Comparison of ENCODE assay signal across 2 cellular contexts in genomic region chr5:178149199-178149932, GRCh38.
A peak's percentile ranks its signal among the peaks of the same experiment; 100 is the strongest.
TF ChIP-seq lines count a peak whose summit lies in the region.

No MANE protein-coding gene starts in this region.

TF ChIP-seq in IMR-90, 13 proteins besides CTCF, POLR2A, EP300 and RAD21:
- no peak for TF ChIP-seq MAFK (IDR thresholded peaks at IDR 0.05; ENCODE audit: low read depth, low read length)
- TF ChIP-seq MAZ (IDR thresholded peaks at IDR 0.05; ENCODE audit: borderline replicate concordance, low read depth, low read length), result no peak
- TF ChIP-seq, protein P1, sequence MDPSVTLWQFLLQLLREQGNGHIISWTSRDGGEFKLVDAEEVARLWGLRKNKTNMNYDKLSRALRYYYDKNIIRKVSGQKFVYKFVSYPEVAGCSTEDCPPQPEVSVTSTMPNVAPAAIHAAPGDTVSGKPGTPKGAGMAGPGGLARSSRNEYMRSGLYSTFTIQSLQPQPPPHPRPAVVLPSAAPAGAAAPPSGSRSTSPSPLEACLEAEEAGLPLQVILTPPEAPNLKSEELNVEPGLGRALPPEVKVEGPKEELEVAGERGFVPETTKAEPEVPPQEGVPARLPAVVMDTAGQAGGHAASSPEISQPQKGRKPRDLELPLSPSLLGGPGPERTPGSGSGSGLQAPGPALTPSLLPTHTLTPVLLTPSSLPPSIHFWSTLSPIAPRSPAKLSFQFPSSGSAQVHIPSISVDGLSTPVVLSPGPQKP (IDR thresholded peaks at IDR 0.05; ENCODE audit: borderline replicate concordance, low read depth, low read length), result no peak
- TF ChIP-seq USF2 (IDR thresholded peaks at IDR 0.05; ENCODE audit: low read depth, low read length), result no peak
- no peak for TF ChIP-seq MXI1 (IDR thresholded peaks at IDR 0.05; ENCODE audit: borderline replicate concordance, low read depth, low read length)
- no peak for TF ChIP-seq RCOR1 (IDR thresholded peaks at IDR 0.05; ENCODE audit: insufficient replicate concordance, low read length)
- no peak for TF ChIP-seq RFX5 (IDR thresholded peaks at IDR 0.05; ENCODE audit: low read depth, low read length)
- TF ChIP-seq FOS (IDR thresholded peaks at IDR 0.05; ENCODE audit: low read depth, low read length), result no peak
- no peak for TF ChIP-seq SMC3 (IDR thresholded peaks at IDR 0.05; ENCODE audit: low read depth, low read length)
- no peak for TF ChIP-seq CEBPB (IDR thresholded peaks at IDR 0.05; ENCODE audit: low read depth, low read length)
- no peak for TF ChIP-seq BHLHE40 (IDR thresholded peaks at IDR 0.05; ENCODE audit: low read depth, low read length)
- TF ChIP-seq CHD1 (IDR thresholded peaks at IDR 0.05; ENCODE audit: low read depth, low read length), result no peak
- no peak for TF ChIP-seq NFE2L2 (IDR thresholded peaks at IDR 0.05; ENCODE audit: low read depth, low read length)
TF ChIP-seq in IMR-90: peak in this region for 0.

TF ChIP-seq in K562, 482 proteins besides CTCF, POLR2A, EP300 and RAD21:
- no peak for TF ChIP-seq PTTG1 (tag; IDR thresholded peaks at IDR 0.05; ENCODE audit: low read depth)
- TF ChIP-seq HMG20A (CRISPR knock-in tag; conservative IDR thresholded peaks at IDR 0.05), result no peak
- TF ChIP-seq ZC3H8 (IDR thresholded peaks at IDR 0.05), result no peak
- TF ChIP-seq FOS (IDR thresholded peaks at IDR 0.05; ENCODE audit: extremely low read depth, insufficient read length), result no peak
- peak; percentile 48 for TF ChIP-seq SUPT5H (IDR thresholded peaks at IDR 0.05)
- no peak for TF ChIP-seq ARNT (IDR thresholded peaks at IDR 0.05)
- peak; percentile 66 for TF ChIP-seq POLR2G (IDR thresholded peaks at IDR 0.05; ENCODE audit: low read depth, low read length)
- TF ChIP-seq MTF1 (CRISPR knock-in tag; IDR thresholded peaks at IDR 0.05; ENCODE audit: borderline replicate concordance), result no peak
- peak; percentile 68 for TF ChIP-seq RBFOX2 (IDR thresholded peaks at IDR 0.05; ENCODE audit: low read depth, low read length)
- TF ChIP-seq HDAC1 (IDR thresholded peaks at IDR 0.05), result no peak
- no peak for TF ChIP-seq ZC3H11A (IDR thresholded peaks at IDR 0.05; ENCODE audit: low read depth, low read length)
- no peak for TF ChIP-seq YY1 (IDR thresholded peaks at IDR 0.05; ENCODE audit: borderline replicate concordance in 1 of 3, control insufficient read depth in 1 of 3, extremely low read depth in 1 of 3, insufficient read depth in 3 of 3, insufficient read length in 1 of 3, insufficient replicate concordance in 2 of 3, low read depth in 1 of 3, low read length in 2 of 3)
- no peak for TF ChIP-seq ZSCAN32 (CRISPR knock-in tag; IDR thresholded peaks at IDR 0.05)
- TF ChIP-seq, protein P2, sequence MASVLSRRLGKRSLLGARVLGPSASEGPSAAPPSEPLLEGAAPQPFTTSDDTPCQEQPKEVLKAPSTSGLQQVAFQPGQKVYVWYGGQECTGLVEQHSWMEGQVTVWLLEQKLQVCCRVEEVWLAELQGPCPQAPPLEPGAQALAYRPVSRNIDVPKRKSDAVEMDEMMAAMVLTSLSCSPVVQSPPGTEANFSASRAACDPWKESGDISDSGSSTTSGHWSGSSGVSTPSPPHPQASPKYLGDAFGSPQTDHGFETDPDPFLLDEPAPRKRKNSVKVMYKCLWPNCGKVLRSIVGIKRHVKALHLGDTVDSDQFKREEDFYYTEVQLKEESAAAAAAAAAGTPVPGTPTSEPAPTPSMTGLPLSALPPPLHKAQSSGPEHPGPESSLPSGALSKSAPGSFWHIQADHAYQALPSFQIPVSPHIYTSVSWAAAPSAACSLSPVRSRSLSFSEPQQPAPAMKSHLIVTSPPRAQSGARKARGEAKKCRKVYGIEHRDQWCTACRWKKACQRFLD (CRISPR knock-in tag; IDR thresholded peaks at IDR 0.05), result no peak
- TF ChIP-seq GTF2F1 (IDR thresholded peaks at IDR 0.05; ENCODE audit: low read depth, low read length), result no peak
- TF ChIP-seq POLR3A (IDR thresholded peaks at IDR 0.05; ENCODE audit: borderline replicate concordance, extremely low read depth, insufficient read depth, insufficient read length), result no peak
- no peak for TF ChIP-seq WHSC1 (IDR thresholded peaks at IDR 0.05; ENCODE audit: low read length)
- TF ChIP-seq, protein P3, sequence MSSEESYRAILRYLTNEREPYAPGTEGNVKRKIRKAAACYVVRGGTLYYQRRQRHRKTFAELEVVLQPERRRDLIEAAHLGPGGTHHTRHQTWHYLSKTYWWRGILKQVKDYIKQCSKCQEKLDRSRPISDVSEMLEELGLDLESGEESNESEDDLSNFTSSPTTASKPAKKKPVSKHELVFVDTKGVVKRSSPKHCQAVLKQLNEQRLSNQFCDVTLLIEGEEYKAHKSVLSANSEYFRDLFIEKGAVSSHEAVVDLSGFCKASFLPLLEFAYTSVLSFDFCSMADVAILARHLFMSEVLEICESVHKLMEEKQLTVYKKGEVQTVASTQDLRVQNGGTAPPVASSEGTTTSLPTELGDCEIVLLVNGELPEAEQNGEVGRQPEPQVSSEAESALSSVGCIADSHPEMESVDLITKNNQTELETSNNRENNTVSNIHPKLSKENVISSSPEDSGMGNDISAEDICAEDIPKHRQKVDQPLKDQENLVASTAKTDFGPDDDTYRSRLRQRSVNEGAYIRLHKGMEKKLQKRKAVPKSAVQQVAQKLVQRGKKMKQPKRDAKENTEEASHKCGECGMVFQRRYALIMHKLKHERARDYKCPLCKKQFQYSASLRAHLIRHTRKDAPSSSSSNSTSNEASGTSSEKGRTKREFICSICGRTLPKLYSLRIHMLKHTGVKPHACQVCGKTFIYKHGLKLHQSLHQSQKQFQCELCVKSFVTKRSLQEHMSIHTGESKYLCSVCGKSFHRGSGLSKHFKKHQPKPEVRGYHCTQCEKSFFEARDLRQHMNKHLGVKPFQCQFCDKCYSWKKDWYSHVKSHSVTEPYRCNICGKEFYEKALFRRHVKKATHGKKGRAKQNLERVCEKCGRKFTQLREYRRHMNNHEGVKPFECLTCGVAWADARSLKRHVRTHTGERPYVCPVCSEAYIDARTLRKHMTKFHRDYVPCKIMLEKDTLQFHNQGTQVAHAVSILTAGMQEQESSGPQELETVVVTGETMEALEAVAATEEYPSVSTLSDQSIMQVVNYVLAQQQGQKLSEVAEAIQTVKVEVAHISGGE (CRISPR knock-in tag; IDR thresholded peaks at IDR 0.05), result 0 out of 6 replicates have a peak, but pooled peaks of 1 of the 3 experiments have one; percentile 15
- TF ChIP-seq, protein P4, sequence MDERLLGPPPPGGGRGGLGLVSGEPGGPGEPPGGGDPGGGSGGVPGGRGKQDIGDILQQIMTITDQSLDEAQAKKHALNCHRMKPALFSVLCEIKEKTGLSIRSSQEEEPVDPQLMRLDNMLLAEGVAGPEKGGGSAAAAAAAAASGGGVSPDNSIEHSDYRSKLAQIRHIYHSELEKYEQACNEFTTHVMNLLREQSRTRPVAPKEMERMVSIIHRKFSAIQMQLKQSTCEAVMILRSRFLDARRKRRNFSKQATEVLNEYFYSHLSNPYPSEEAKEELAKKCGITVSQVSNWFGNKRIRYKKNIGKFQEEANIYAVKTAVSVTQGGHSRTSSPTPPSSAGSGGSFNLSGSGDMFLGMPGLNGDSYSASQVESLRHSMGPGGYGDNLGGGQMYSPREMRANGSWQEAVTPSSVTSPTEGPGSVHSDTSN (CRISPR knock-in tag; IDR thresholded peaks at IDR 0.05; ENCODE audit: low read depth), result no peak
- TF ChIP-seq, protein P4 (tag; conservative IDR thresholded peaks at IDR 0.05; ENCODE audit: low read depth), result no peak
- no peak for TF ChIP-seq TFAM (CRISPR knock-in tag; conservative IDR thresholded peaks at IDR 0.05)
- no peak for TF ChIP-seq STAT6 (CRISPR knock-in tag; IDR thresholded peaks at IDR 0.05)
- TF ChIP-seq RBM14 (IDR thresholded peaks at IDR 0.05; ENCODE audit: borderline replicate concordance, insufficient read depth, low read depth, low read length), result no peak
- TF ChIP-seq, protein P5, sequence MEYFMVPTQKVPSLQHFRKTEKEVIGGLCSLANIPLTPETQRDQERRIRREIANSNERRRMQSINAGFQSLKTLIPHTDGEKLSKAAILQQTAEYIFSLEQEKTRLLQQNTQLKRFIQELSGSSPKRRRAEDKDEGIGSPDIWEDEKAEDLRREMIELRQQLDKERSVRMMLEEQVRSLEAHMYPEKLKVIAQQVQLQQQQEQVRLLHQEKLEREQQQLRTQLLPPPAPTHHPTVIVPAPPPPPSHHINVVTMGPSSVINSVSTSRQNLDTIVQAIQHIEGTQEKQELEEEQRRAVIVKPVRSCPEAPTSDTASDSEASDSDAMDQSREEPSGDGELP (CRISPR knock-in tag; IDR thresholded peaks at IDR 0.05; ENCODE audit: borderline replicate concordance), result 0 out of 2 replicates have a peak, but pooled peaks have one; percentile 18
- TF ChIP-seq NRF1 (conservative IDR thresholded peaks at IDR 0.05 in 1 of 2, IDR thresholded peaks at IDR 0.05 in 1 of 2), result no peak
- no peak for TF ChIP-seq MCM7 (IDR thresholded peaks at IDR 0.05)
- TF ChIP-seq ZNF76 (CRISPR knock-in tag; IDR thresholded peaks at IDR 0.05; ENCODE audit: borderline replicate concordance), result no peak
- TF ChIP-seq ZNF184 (CRISPR knock-in tag; IDR thresholded peaks at IDR 0.05), result no peak
- TF ChIP-seq ZNF23 (CRISPR knock-in tag; IDR thresholded peaks at IDR 0.05), result no peak
- no peak for TF ChIP-seq DPF2 (IDR thresholded peaks at IDR 0.05)
- TF ChIP-seq SAFB (IDR thresholded peaks at IDR 0.05; ENCODE audit: borderline replicate concordance, low read depth, low read length), result no peak
